In the genomic region with DNA sequence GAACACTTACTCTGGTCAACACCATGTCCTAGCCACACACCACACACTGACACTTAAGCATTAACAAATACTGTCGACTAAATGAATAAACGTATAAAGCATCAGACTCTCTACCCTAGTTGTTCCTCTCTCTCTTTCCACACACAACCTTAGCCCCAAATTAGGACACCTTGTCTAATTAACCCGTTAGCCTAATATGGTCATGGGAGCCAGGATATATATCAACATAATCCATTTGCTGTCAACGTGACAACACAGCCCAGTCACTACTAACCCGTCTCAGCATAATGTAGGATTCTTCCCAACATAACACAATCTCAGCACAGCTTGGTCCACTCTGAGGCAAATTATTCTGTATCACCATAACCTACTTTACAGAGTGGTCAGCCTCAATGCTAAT, we compare ENCODE assay signal across 11 cellular contexts. TPM values are rescaled to one million over a fixed set of nuclear protein-coding genes. Genes with fewer than 3 reads are reported as not detected.
DNase-seq lines count a peak whose midpoint lies in the region; ATAC-seq and TF ChIP-seq lines count a peak whose summit lies in the region.
"Had no signal": no experiment of that assay in that cellular context is flagged by ENCODE, and none has a peak within 500 bp of the region (broad histone marks: within the 10 kb centered on the region; RNA-seq: fewer than 3 reads in every experiment).

No MANE protein-coding gene starts in this region.

- H3K36me3 Mint-ChIP-seq in stimulated activated naive CD8-positive, alpha-beta T cell treated with anti-CD3 and anti-CD28 coated beads, Interleukin-15, Interleukin-2, amounts not matched to agents 100 ng/mL and 50 ng/mL, for 24 hours (ENCODE audit: low read depth) = peaks cover 56% of the 10 kb centered on the region
- H3K36me3 Mint-ChIP-seq in activated T-helper 17 cell treated with anti-CD3 and anti-CD28 coated beads, Interleukin-2, amount 50 U/mL, for 72 hours (ENCODE audit: low read depth) = peaks cover 96% of the 10 kb centered on the region
- peaks cover 7 to 26% (median 9%) of the 10 kb centered on the region in 3 donors for H3K36me3 Mint-ChIP-seq in immature natural killer cell

- TF ChIP-seq CTCF in gastrocnemius medialis (IDR thresholded peaks at IDR 0.05 in 4 of 5, conservative IDR thresholded peaks at IDR 0.05 in 1 of 5) = no peak

- H3K9me3 ChIP-seq in gastrocnemius medialis = no peaks in the 10 kb centered on the region

- no peaks in the 10 kb centered on the region for H3K27me3 ChIP-seq in gastrocnemius medialis

- H3K4me1 Mint-ChIP-seq in stimulated activated naive CD8-positive, alpha-beta T cell treated with anti-CD3 and anti-CD28 coated beads, Interleukin-15, Interleukin-2, amounts not matched to agents 100 ng/mL and 50 ng/mL, for 24 hours (ENCODE audit: low read depth) = peaks cover 66% of the 10 kb centered on the region
- H3K4me1 Mint-ChIP-seq in activated T-helper 17 cell treated with anti-CD3 and anti-CD28 coated beads, Interleukin-2, amount 50 U/mL, for 72 hours = peaks cover 45% of the 10 kb centered on the region
- peaks cover 43 to 50% of the 10 kb centered on the region in 2 donors for H3K4me1 Mint-ChIP-seq in immature natural killer cell

- ATAC-seq in stimulated activated naive CD8-positive, alpha-beta T cell treated with anti-CD3 and anti-CD28 coated beads, Interleukin-15, Interleukin-2, amounts not matched to agents 100 U/mL and 50 U/mL, for 24 hours = no peak
- ATAC-seq in activated T-helper 17 cell treated with anti-CD3 and anti-CD28 coated beads, Interleukin-2, amount 50 U/mL, for 72 hours (replicated peaks) = no peak
- ATAC-seq in gastrocnemius medialis (no peak), GM18870 (IDR thresholded peaks at IDR 0.05; ENCODE audit: unreplicated experiment) (no peak)

- no peaks in the 10 kb centered on the region for H3K9me3 Mint-ChIP-seq in stimulated activated naive CD8-positive, alpha-beta T cell treated with anti-CD3 and anti-CD28 coated beads, Interleukin-15, Interleukin-2, amounts not matched to agents 100 ng/mL and 50 ng/mL, for 24 hours
- H3K9me3 Mint-ChIP-seq in activated T-helper 17 cell treated with anti-CD3 and anti-CD28 coated beads, Interleukin-2, amount 50 U/mL, for 72 hours = no peaks in the 10 kb centered on the region
- H3K9me3 Mint-ChIP-seq in immature natural killer cell = no peaks in the 10 kb centered on the region

- no peaks in the 10 kb centered on the region for H3K27me3 Mint-ChIP-seq in stimulated activated naive CD8-positive, alpha-beta T cell treated with anti-CD3 and anti-CD28 coated beads, Interleukin-15, Interleukin-2, amounts not matched to agents 100 ng/mL and 50 ng/mL, for 24 hours
- no peaks in the 10 kb centered on the region for H3K27me3 Mint-ChIP-seq in activated T-helper 17 cell treated with anti-CD3 and anti-CD28 coated beads, Interleukin-2, amount 50 U/mL, for 72 hours
- H3K27me3 Mint-ChIP-seq in immature natural killer cell (ENCODE audit: low read depth in 3 of 3) = peaks cover 6 to 15% (median 11%) of the 10 kb centered on the region in 3 donors

- H3K4me3 ChIP-seq in gastrocnemius medialis = no peak overlapping the region

- TF ChIP-seq POLR2A in gastrocnemius medialis (IDR thresholded peaks at IDR 0.05) = no peak

- H3K4me1 ChIP-seq in gastrocnemius medialis = peaks cover 29 to 38% of the 10 kb centered on the region in 2 donors

- H3K27ac Mint-ChIP-seq in stimulated activated naive CD8-positive, alpha-beta T cell treated with anti-CD3 and anti-CD28 coated beads, Interleukin-15, Interleukin-2, amounts not matched to agents 100 ng/mL and 50 ng/mL, for 24 hours = peak overlapping the region; percentile 28
- peak overlapping the region; percentile 25 for H3K27ac Mint-ChIP-seq in activated T-helper 17 cell treated with anti-CD3 and anti-CD28 coated beads, Interleukin-2, amount 50 U/mL, for 72 hours
- H3K27ac Mint-ChIP-seq in immature natural killer cell = peak overlapping the region in 1 of 6 donors; percentile 37

- peaks cover 0 to 52% of the 10 kb centered on the region in 2 donors for H3K36me3 ChIP-seq in gastrocnemius medialis

- in situ Hi-C loops in gastrocnemius medialis (cut with MboI; ENCODE audit: low sequenced_read_pairs in 4 of 4) = no loop called here

- intact Hi-C loops in gastrocnemius medialis (cut with DNase I; ENCODE audit: low total_unique reads) = no loop called here

- no peak overlapping the region for H3K27ac ChIP-seq in gastrocnemius medialis

- no peak for DNase-seq in stimulated activated naive CD8-positive, alpha-beta T cell treated with anti-CD3 and anti-CD28 coated beads, Interleukin-15, Interleukin-2, amounts not matched to agents 100 U/mL and 50 U/mL, for 24 hours
- DNase-seq in immature natural killer cell = no peak
- no peak for DNase-seq in gastrocnemius medialis
- no peak for DNase-seq in AG20443 (ENCODE audit: low spot score)
- no peak for DNase-seq in T-helper 9 cell
- DNase-seq: central memory CD4-positive, alpha-beta T cell; NCI-H1436; occipital lobe had no signal

- H3K4me3 Mint-ChIP-seq in stimulated activated naive CD8-positive, alpha-beta T cell treated with anti-CD3 and anti-CD28 coated beads, Interleukin-15, Interleukin-2, amounts not matched to agents 100 ng/mL and 50 ng/mL, for 24 hours = peak overlapping the region; percentile 95
- H3K4me3 Mint-ChIP-seq in activated T-helper 17 cell treated with anti-CD3 and anti-CD28 coated beads, Interleukin-2, amount 50 U/mL, for 72 hours = peak overlapping the region; percentile 87
- peak overlapping the region in 4 of 5 donors; percentile 6 to 93 (median 16) for H3K4me3 Mint-ChIP-seq in immature natural killer cell

RNA-seq across cellular contexts. Expression of a gene that starts 2.2 kb away (rescaled TPM):
- total RNA-seq in activated T-helper 17 cell treated with anti-CD3 and anti-CD28 coated beads, Interleukin-2, amount 50 U/mL, for 72 hours = 10 to 100 TPM; 49.1 to 77.5 TPM
- 10 to 100 TPM; 19.4 to 28.5 (median 25.2) TPM for polyA plus RNA-seq in immature natural killer cell
- 10 to 100 TPM; 15.5 to 22.6 (median 20.5) TPM for total RNA-seq in gastrocnemius medialis

RNA-seq across cellular contexts. Expression of a gene that starts 7.1 kb away (rescaled TPM):
- total RNA-seq in activated T-helper 17 cell treated with anti-CD3 and anti-CD28 coated beads, Interleukin-2, amount 50 U/mL, for 72 hours = 10 to 100 TPM; 43.5 to 52.3 TPM
- 10 to 100 TPM; 11.9 to 41.4 (median 17.7) TPM for polyA plus RNA-seq in immature natural killer cell
- 10 to 100 TPM; 16.9 to 31.8 (median 24.1) TPM for total RNA-seq in gastrocnemius medialis

RNA-seq across cellular contexts. Expression of a gene that starts 10.1 kb away (rescaled TPM):
- total RNA-seq in activated T-helper 17 cell treated with anti-CD3 and anti-CD28 coated beads, Interleukin-2, amount 50 U/mL, for 72 hours = 100 to 1,000 TPM; 190 to 239 TPM
- 100 to 1,000 TPM; 764 to 982 (median 905) TPM for polyA plus RNA-seq in immature natural killer cell
- 100 to 1,000 TPM; 207 to 626 (median 258) TPM for total RNA-seq in gastrocnemius medialis

RNA-seq across cellular contexts. Expression of a gene that starts 12.4 kb away (rescaled TPM):
- total RNA-seq in activated T-helper 17 cell treated with anti-CD3 and anti-CD28 coated beads, Interleukin-2, amount 50 U/mL, for 72 hours = 100 to 1,000 TPM; 495 to 517 TPM
- 100 to 1,000 TPM; 138 to 180 (median 141) TPM for polyA plus RNA-seq in immature natural killer cell
- total RNA-seq in gastrocnemius medialis = 1,000 to 10,000 TPM in 3 of 4 donors, 100 to 1,000 TPM in 1; 771 to 1,217 (median 1,086) TPM

RNA-seq across cellular contexts. Expression of a gene that starts 12.5 kb away (rescaled TPM):
- total RNA-seq in activated T-helper 17 cell treated with anti-CD3 and anti-CD28 coated beads, Interleukin-2, amount 50 U/mL, for 72 hours = 10 to 100 TPM in 1 of 2 donors, 1 to 10 TPM in 1; 5.9 to 19.4 TPM
- polyA plus RNA-seq in immature natural killer cell = under 1 TPM in 1 of 3 donors, not detected in 2; 0.36 TPM
- total RNA-seq in gastrocnemius medialis = 1 to 10 TPM; 3.5 to 6.7 (median 5.3) TPM

Comparison
In these comparisons a context has a peak if more than half of its experiments do, and no peak if none do; other contexts are left out.
1. H3K4me3 Mint-ChIP-seq: peak in every context shown above with its lines; median percentile 95 in stimulated activated naive CD8-positive, alpha-beta T cell treated with anti-CD3 and anti-CD28 coated beads, Interleukin-15, Interleukin-2, amounts not matched to agents 100 ng/mL and 50 ng/mL, for 24 hours; 87 in activated T-helper 17 cell treated with anti-CD3 and anti-CD28 coated beads, Interleukin-2, amount 50 U/mL, for 72 hours; 16 in immature natural killer cell.